9 cellular contexts compared by ENCODE assay signal in the genomic region with DNA sequence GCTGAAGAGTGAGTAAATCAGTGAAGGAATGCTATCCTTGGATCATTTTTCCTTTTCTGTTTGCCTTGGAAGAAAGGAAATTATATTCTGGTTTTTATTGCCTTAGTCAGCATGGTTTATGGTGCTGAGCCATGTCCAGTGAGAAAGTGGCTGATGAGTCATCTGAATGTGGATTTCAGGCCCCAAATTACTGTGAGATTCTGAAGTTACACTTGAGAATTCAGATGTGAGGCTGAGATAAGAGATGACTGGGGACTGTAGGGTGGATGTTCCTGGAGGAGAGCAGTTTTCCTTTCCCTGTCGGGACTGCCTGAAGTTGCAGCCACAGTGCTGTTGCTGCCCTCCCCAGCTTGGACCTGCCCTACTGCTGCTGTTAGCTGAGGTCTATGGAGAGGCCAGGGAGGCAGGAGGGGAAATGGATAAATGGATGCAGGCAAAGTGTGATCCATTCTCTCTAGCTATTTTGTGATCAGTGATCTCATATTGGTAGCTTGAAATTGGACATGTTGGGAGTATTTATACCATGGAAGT. TPM values are rescaled to one million over a fixed set of nuclear protein-coding genes. Genes with fewer than 3 reads are reported as not detected.
DNase-seq lines count a peak whose midpoint lies in the region; ATAC-seq and TF ChIP-seq lines count a peak whose summit lies in the region.
"Had no signal": no experiment of that assay in that cellular context is flagged by ENCODE, and none has a peak within 500 bp of the region (broad histone marks: within the 10 kb centered on the region; RNA-seq: fewer than 3 reads in every experiment).

No MANE protein-coding gene starts in this region.

- H3K4me1 Mint-ChIP-seq in CD4-positive, alpha-beta memory T cell = peaks cover 35 to 57% (median 46%) of the 10 kb centered on the region in 4 donors
- peaks cover 49% of the 10 kb centered on the region for H3K4me1 Mint-ChIP-seq in nephron progenitor cell

- no peaks in the 10 kb centered on the region for H3K9me3 ChIP-seq in CD4-positive, alpha-beta memory T cell (ENCODE audit: control insufficient read depth in 1 of 2, low read length in 2 of 2)
- H3K9me3 ChIP-seq in MM.1S (replicated peaks; ENCODE audit: insufficient read depth, low read length) = no peaks in the 10 kb centered on the region
- H3K9me3 ChIP-seq: upper lobe of left lung had no signal

- TF ChIP-seq CTCF in MM.1S (IDR thresholded peaks at IDR 0.05; ENCODE audit: low read length) (no peak), nephron progenitor cell (IDR thresholded peaks at IDR 0.05) (no peak)

- peak overlapping the region in 6 of 8 donors; percentile 53 to 84 (median 60) for H3K4me3 Mint-ChIP-seq in CD4-positive, alpha-beta memory T cell
- H3K4me3 Mint-ChIP-seq in nephron progenitor cell = no peak overlapping the region

- no peak for DNase-seq in CD4-positive, alpha-beta memory T cell
- no peak for DNase-seq in MM.1S
- peak; percentile 37 for DNase-seq in cerebellar cortex (ENCODE audit: low spot score)
- DNase-seq in nephron progenitor cell = no peak
- no peak for DNase-seq in NCI-H2107 (lab: John Stamatoyannopoulos, UW)
- DNase-seq: upper lobe of left lung had no signal

- no peaks in the 10 kb centered on the region for H4K20me1 ChIP-seq in MM.1S (ENCODE audit: insufficient read depth, low read length)

- no peaks in the 10 kb centered on the region for H3K27me3 Mint-ChIP-seq in CD4-positive, alpha-beta memory T cell
- H3K27me3 Mint-ChIP-seq in nephron progenitor cell (ENCODE audit: low read depth, poor library complexity) = peaks cover 6% of the 10 kb centered on the region

- peak overlapping the region; percentile 72 to 93 (median 80) for H3K27ac Mint-ChIP-seq in CD4-positive, alpha-beta memory T cell
- H3K27ac Mint-ChIP-seq in nephron progenitor cell = peak overlapping the region; percentile 79

- H3K9me3 Mint-ChIP-seq in CD4-positive, alpha-beta memory T cell = no peaks in the 10 kb centered on the region
- no peaks in the 10 kb centered on the region for H3K9me3 Mint-ChIP-seq in nephron progenitor cell

- peaks cover 15% of the 10 kb centered on the region for H3F3A ChIP-seq in MM.1S (ENCODE audit: insufficient read depth, low read length)

- intact Hi-C loops in CD4-positive, alpha-beta memory T cell (cut with micrococcal nuclease) = no loop called here

- H3K4me2 ChIP-seq in MM.1S (ENCODE audit: low read depth, low read length) = peak overlapping the region; percentile 7; the same call in 1 of the 2 replicates

- no peak overlapping the region for H2AFZ ChIP-seq in MM.1S (ENCODE audit: low read length)

- H3K27me3 ChIP-seq in CD4-positive, alpha-beta memory T cell (ENCODE audit: insufficient read depth, low read length) = no peaks in the 10 kb centered on the region
- no peaks in the 10 kb centered on the region for H3K27me3 ChIP-seq in MM.1S (replicated peaks; ENCODE audit: insufficient read depth, low read length)
- H3K27me3 ChIP-seq: upper lobe of left lung had no signal

- H3K36me3 ChIP-seq in CD4-positive, alpha-beta memory T cell (ENCODE audit: insufficient read depth, low read length) = no peaks in the 10 kb centered on the region
- no peaks in the 10 kb centered on the region for H3K36me3 ChIP-seq in MM.1S (replicated peaks; ENCODE audit: insufficient read depth, low read length)
- H3K36me3 ChIP-seq: upper lobe of left lung had no signal

- no peak overlapping the region for H3K9ac ChIP-seq in MM.1S (ENCODE audit: low read length)

- ATAC-seq in GM19324 (IDR thresholded peaks at IDR 0.05; ENCODE audit: low FRiP score, unreplicated experiment) = no peak
- ATAC-seq in HG02763 (IDR thresholded peaks at IDR 0.05; ENCODE audit: unreplicated experiment) = no peak
- ATAC-seq in HG02981 (IDR thresholded peaks at IDR 0.05; ENCODE audit: unreplicated experiment) = no peak

- peaks cover 5% of the 10 kb centered on the region for H3K79me2 ChIP-seq in MM.1S (ENCODE audit: low read length)

- H3K27ac ChIP-seq in CD4-positive, alpha-beta memory T cell (ENCODE audit: low read depth, low read length) = no peak overlapping the region
- H3K27ac ChIP-seq in MM.1S (ENCODE audit: low read length) = peak overlapping the region; percentile 12; the same call in 1 of the 2 replicates

- CTCF ChIA-PET in CD4-positive, alpha-beta memory T cell (lab: Charles Lee; ENCODE audit: partially characterized antibody) = interaction anchor here (1.4 to 1.7 kb wide), 2 partner anchors 13 to 85 kb away, joined by 3 to 6 read pairs; no protein-coding TSS in a partner anchor

- H3K36me3 Mint-ChIP-seq in CD4-positive, alpha-beta memory T cell = peaks cover 0 to 6% of the 10 kb centered on the region in 2 donors
- no peaks in the 10 kb centered on the region for H3K36me3 Mint-ChIP-seq in nephron progenitor cell (ENCODE audit: low read depth)

- H3K9me2 ChIP-seq in MM.1S (replicated peaks; ENCODE audit: insufficient read depth, low read length) = no peaks in the 10 kb centered on the region

- H3K4me3 ChIP-seq in CD4-positive, alpha-beta memory T cell (ENCODE audit: low read length in 2 of 2) = peak overlapping the region in 1 of 2 donors; percentile 32
- no peak overlapping the region for H3K4me3 ChIP-seq in MM.1S (ENCODE audit: low read length)
- H3K4me3 ChIP-seq: upper lobe of left lung had no signal

- peaks cover 49% of the 10 kb centered on the region for H3K4me1 ChIP-seq in CD4-positive, alpha-beta memory T cell (ENCODE audit: insufficient read depth, low read length)
- H3K4me1 ChIP-seq in MM.1S (ENCODE audit: low read length) = peaks cover 25% of the 10 kb centered on the region

- POLR2A ChIA-PET in CD4-positive, alpha-beta memory T cell (lab: Charles Lee; ENCODE audit: partially characterized antibody) = interaction anchor here (1.0 to 2.3 kb wide), 7 partner anchors 9 to 171 kb away, joined by 3 to 9 read pairs (median 4); no protein-coding TSS in a partner anchor

RNA-seq across cellular contexts. Expression of gene MAP3K14, which starts 4.2 kb away (rescaled TPM):
- 10 to 100 TPM; 48.7 to 49.3 TPM for total RNA-seq in CD4-positive, alpha-beta memory T cell
- polyA plus RNA-seq in CD4-positive, alpha-beta memory T cell = 10 to 100 TPM in 1 of 2 donors, 1 to 10 TPM in 1; 2.3 to 14.5 TPM

RNA-seq across cellular contexts. Expression of gene SPATA32, which starts 59.1 kb away (rescaled TPM):
- total RNA-seq in CD4-positive, alpha-beta memory T cell = under 1 TPM; 0.22 to 0.41 TPM
- polyA plus RNA-seq in CD4-positive, alpha-beta memory T cell = under 1 TPM; 0.25 to 0.49 TPM
